Comparison of ENCODE assay signal across 9 cellular contexts in genomic region chr6:2111162-2111677, GRCh38.
DNase-seq lines count a peak whose midpoint lies in the region; ATAC-seq lines count a peak whose summit lies in the region.
"Had no signal": no experiment of that assay in that cellular context is flagged by ENCODE, and none has a peak within 500 bp of the region (broad histone marks: within the 10 kb centered on the region; RNA-seq: fewer than 3 reads in every experiment).

No MANE protein-coding gene starts in this region.

- H3K4me3 Mint-ChIP-seq in activated CD8-positive, alpha-beta memory T cell treated with anti-CD3 and anti-CD28 coated beads, Interleukin-2, amount 10 ng/mL, durations not matched to agents 7 days and 5 days, result peak overlapping the region; percentile 67

- H3K18ac ChIP-seq in trophoblast cell (ENCODE audit: low read length), result no peak overlapping the region

- peaks cover 3% of the 10 kb centered on the region for H3K27me3 Mint-ChIP-seq in activated CD8-positive, alpha-beta memory T cell treated with anti-CD3 and anti-CD28 coated beads, Interleukin-2, amount 10 ng/mL, durations not matched to agents 7 days and 5 days

- H2BK12ac ChIP-seq in trophoblast cell (ENCODE audit: low read length), result no peak overlapping the region

- H3K9me3 Mint-ChIP-seq in activated CD8-positive, alpha-beta memory T cell treated with anti-CD3 and anti-CD28 coated beads, Interleukin-2, amount 10 ng/mL, durations not matched to agents 7 days and 5 days (ENCODE audit: low read depth), result no peaks in the 10 kb centered on the region

- peaks cover 0 to 3% (median 0%) of the 10 kb centered on the region in 3 donors for H3K4me1 ChIP-seq in skeletal muscle tissue (ENCODE audit: control insufficient read depth in 3 of 3, insufficient read depth in 3 of 3, low read length in 3 of 3)
- H3K4me1 ChIP-seq in trophoblast cell (ENCODE audit: control insufficient read depth in 1 of 2, insufficient read depth in 2 of 2, low read length in 2 of 2), result peaks cover 0 to 4% of the 10 kb centered on the region in 2 experiments

- H3K4me3 ChIP-seq in skeletal muscle tissue (ENCODE audit: low read length in 3 of 3) (no peak overlapping the region), trophoblast cell (ENCODE audit: low read depth, low read length) (no peak overlapping the region)

- no peak overlapping the region for H4K12ac ChIP-seq in trophoblast cell (ENCODE audit: low read depth, low read length)

- H2AFZ ChIP-seq in trophoblast cell (ENCODE audit: insufficient read depth, low read length, poor library complexity), result no peak overlapping the region

- no peak overlapping the region for H3K23ac ChIP-seq in trophoblast cell (ENCODE audit: low read length)

- WGBS in trophoblast cell (ENCODE audit: extremely low coverage, insufficient coverage, insufficient read length), result no CpG with 5 or more reads among the region's 5 CpGs

- H3K27me3 ChIP-seq in skeletal muscle tissue (ENCODE audit: control insufficient read depth in 3 of 3, insufficient read depth in 3 of 3, low read length in 3 of 3) (no peaks in the 10 kb centered on the region), trophoblast cell (ENCODE audit: insufficient read depth, low read length) (no peaks in the 10 kb centered on the region)

- CTCF ChIA-PET in activated CD8-positive, alpha-beta memory T cell treated with anti-CD3 and anti-CD28 coated beads, Interleukin-2, amount 10 ng/mL, durations not matched to agents 7 days and 5 days (lab: Charles Lee), result interaction anchor here (1.5 to 1.6 kb wide), 3 partner anchors 9 to 523 kb away, joined by 3 read pairs; no protein-coding TSS in a partner anchor

- no peak overlapping the region for H2BK5ac ChIP-seq in trophoblast cell (ENCODE audit: low read depth, low read length, poor library complexity)

- H3K4me1 Mint-ChIP-seq in activated CD8-positive, alpha-beta memory T cell treated with anti-CD3 and anti-CD28 coated beads, Interleukin-2, amount 10 ng/mL, durations not matched to agents 7 days and 5 days, result peaks cover 16% of the 10 kb centered on the region

- H3K9ac ChIP-seq in skeletal muscle tissue (ENCODE audit: low read depth in 1 of 3, low read length in 3 of 3), result no peak overlapping the region
- no peak overlapping the region for H3K9ac ChIP-seq in trophoblast cell (ENCODE audit: low read length)

- H3K4me2 ChIP-seq in trophoblast cell (ENCODE audit: low read length), result no peak overlapping the region

- H2AK5ac ChIP-seq in trophoblast cell (ENCODE audit: low read length), result no peak overlapping the region

- H3K9me3 ChIP-seq in skeletal muscle tissue (ENCODE audit: control insufficient read depth in 3 of 3, low read length in 3 of 3), result no peaks in the 10 kb centered on the region
- H3K9me3 ChIP-seq in trophoblast cell (ENCODE audit: insufficient read depth, low read depth, low read length), result no peaks in the 10 kb centered on the region

- H3K79me1 ChIP-seq in trophoblast cell (ENCODE audit: low read length), result no peaks in the 10 kb centered on the region

- H3K27ac ChIP-seq in skeletal muscle tissue (ENCODE audit: low read depth, low read length) (peak overlapping the region; percentile 56), trophoblast cell (ENCODE audit: low read depth, low read length) (no peak overlapping the region)
- H3K27ac ChIP-seq: C4-2B had no signal

- no peak overlapping the region for H2BK120ac ChIP-seq in trophoblast cell (ENCODE audit: insufficient read depth, low read length, poor library complexity)

- no peak overlapping the region for H4K8ac ChIP-seq in trophoblast cell (ENCODE audit: low read depth, low read length)

- H3K36me3 ChIP-seq in skeletal muscle tissue (ENCODE audit: control insufficient read depth in 3 of 3, insufficient read depth in 3 of 3, low read length in 3 of 3), result no peaks in the 10 kb centered on the region
- no peaks in the 10 kb centered on the region for H3K36me3 ChIP-seq in trophoblast cell (ENCODE audit: control insufficient read depth in 1 of 2, insufficient read depth in 2 of 2, low read length in 2 of 2)

- H3K36me3 Mint-ChIP-seq in activated CD8-positive, alpha-beta memory T cell treated with anti-CD3 and anti-CD28 coated beads, Interleukin-2, amount 10 ng/mL, durations not matched to agents 7 days and 5 days, result peaks cover 13% of the 10 kb centered on the region

- H3K14ac ChIP-seq in trophoblast cell (ENCODE audit: low read length), result no peak overlapping the region

- no peak overlapping the region for H4K91ac ChIP-seq in trophoblast cell (ENCODE audit: low read depth, low read length)

- DNase-seq in activated CD8-positive, alpha-beta memory T cell treated with anti-CD3 and anti-CD28 coated beads, Interleukin-2, amount 10 ng/mL, durations not matched to agents 7 days and 5 days, result no peak
- no peak for DNase-seq in activated CD8-positive, alpha-beta memory T cell treated with anti-CD3 and anti-CD28 coated beads for 24 hours
- peak; percentile 68 for DNase-seq in HS-5 (ENCODE audit: low read depth)
- DNase-seq in dedifferentiated amniotic fluid mesenchymal stem cell (ENCODE audit: extremely low spot score), result peak; percentile 37
- DNase-seq in NCI-H774 (lab: John Stamatoyannopoulos, UW), result no peak
- no peak for DNase-seq in activated effector memory CD4-positive, alpha-beta T cell treated with anti-CD3 and anti-CD28 coated beads, Interleukin-2, amount 50 U/mL, for 16 hours
- DNase-seq in trophoblast cell, result no peak

- H3K4ac ChIP-seq in trophoblast cell (ENCODE audit: low read depth, low read length), result no peak overlapping the region

- H3K27ac Mint-ChIP-seq in activated CD8-positive, alpha-beta memory T cell treated with anti-CD3 and anti-CD28 coated beads, Interleukin-2, amount 10 ng/mL, durations not matched to agents 7 days and 5 days, result peak overlapping the region; percentile 38

- no peaks in the 10 kb centered on the region for H3K79me2 ChIP-seq in trophoblast cell (ENCODE audit: control insufficient read depth, insufficient read depth, low read length, poor library complexity)

- peak; percentile 84 for ATAC-seq in activated CD8-positive, alpha-beta memory T cell treated with anti-CD3 and anti-CD28 coated beads, Interleukin-2, amount 10 ng/mL, durations not matched to agents 7 days and 5 days

Comparison
In these comparisons a context has a peak if more than half of its experiments do, and no peak if none do; other contexts are left out.
1. DNase-seq: peak in HS-5 (single experiment) and dedifferentiated amniotic fluid mesenchymal stem cell (single experiment); none in activated CD8-positive, alpha-beta memory T cell treated with anti-CD3 and anti-CD28 coated beads, Interleukin-2, amount 10 ng/mL, durations not matched to agents 7 days and 5 days (single experiment), activated CD8-positive, alpha-beta memory T cell treated with anti-CD3 and anti-CD28 coated beads for 24 hours (single experiment), NCI-H774 (single experiment), activated effector memory CD4-positive, alpha-beta T cell treated with anti-CD3 and anti-CD28 coated beads, Interleukin-2, amount 50 U/mL, for 16 hours (single experiment) and trophoblast cell (0 of 2).